8 cellular contexts compared by ENCODE assay signal in the genomic region with DNA sequence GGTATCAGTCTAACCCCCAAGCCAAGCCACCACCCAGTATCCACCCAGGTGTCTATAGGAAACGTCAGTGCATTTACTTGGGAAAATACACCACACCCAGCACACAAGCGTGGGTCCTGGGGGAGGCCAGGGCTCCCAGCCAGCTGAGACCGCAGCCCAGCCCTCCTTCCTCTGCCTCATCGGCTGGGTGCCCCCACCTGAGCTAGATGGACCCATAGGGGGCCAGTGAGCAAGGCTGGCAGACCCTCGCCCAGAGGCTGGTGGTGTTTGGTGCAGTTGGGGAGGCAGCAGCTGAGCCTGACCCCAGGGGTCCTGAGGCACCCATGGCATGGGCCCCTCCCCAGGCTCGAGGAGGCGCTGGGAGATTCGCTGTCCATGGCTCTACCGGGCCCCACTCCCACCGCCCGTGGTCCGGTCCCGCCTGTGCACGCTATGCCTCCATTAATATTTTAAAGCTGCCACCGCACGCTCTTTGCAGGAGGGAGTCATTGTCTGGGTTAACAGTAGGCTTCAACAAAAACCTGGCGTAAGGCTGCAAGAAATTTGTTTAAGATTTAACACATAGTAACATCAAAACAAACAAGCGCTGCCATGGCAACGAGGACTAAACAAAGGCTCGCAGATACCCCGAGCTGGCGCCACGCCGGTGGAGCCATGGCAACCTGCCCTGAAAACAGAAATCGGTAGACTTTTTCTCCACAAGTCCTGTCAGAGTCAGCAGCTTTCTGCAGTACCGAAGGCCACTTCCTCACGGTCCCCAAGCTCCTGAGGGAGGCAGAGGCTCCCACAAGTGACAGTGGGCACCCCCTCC. TPM values are rescaled to one million over a fixed set of nuclear protein-coding genes. Genes with fewer than 3 reads are reported as not detected.
DNase-seq lines count a peak whose midpoint lies in the region; ATAC-seq and TF ChIP-seq lines count a peak whose summit lies in the region.

No MANE protein-coding gene starts in this region.

- H3K4me3 ChIP-seq in choroid plexus epithelial cell (ENCODE audit: low read depth, low read length) (no peak overlapping the region), kidney epithelial cell (ENCODE audit: low read depth, low read length) (no peak overlapping the region)

- no peaks in the 10 kb centered on the region for H3K36me3 ChIP-seq in kidney epithelial cell (ENCODE audit: control insufficient read depth, insufficient read depth, low read length)

- peak; percentile 46 for DNase-seq in GM03348 (ENCODE audit: low spot score)
- peak; percentile 98 to 99 for DNase-seq in NCI-H2081 (lab: John Stamatoyannopoulos, UW)
- peak in 3 of 4 experiments; percentile 11 to 34 (median 30) for DNase-seq in activated CD4-positive, CD25-positive, alpha-beta regulatory T cell (lab: John Stamatoyannopoulos, UW)
- peak; percentile 92 for DNase-seq in choroid plexus epithelial cell (ENCODE audit: low read depth)
- DNase-seq in kidney epithelial cell (ENCODE audit: low read depth) = peak; percentile 70
- peak; percentile 25 to 30 for DNase-seq in stimulated activated CD4-positive, alpha-beta T cell treated with anti-CD3 and anti-CD28 coated beads, Interleukin-1b, Interleukin-23, amount 100 ng/mL, for 4 hours (ENCODE audit: low read depth in 2 of 2)
- no peak for DNase-seq in NK-92 (lab: John Stamatoyannopoulos, UW; ENCODE audit: unreplicated experiment)

- TF ChIP-seq CTCF in choroid plexus epithelial cell (conservative IDR thresholded peaks at IDR 0.05; ENCODE audit: low read depth, low read length) (no peak), kidney epithelial cell (IDR thresholded peaks at IDR 0.05; ENCODE audit: insufficient read depth, low read length, poor library complexity, severe bottlenecking) (no peak)

- no peak for ATAC-seq in GM18519 (IDR thresholded peaks at IDR 0.05; ENCODE audit: low FRiP score, unreplicated experiment)

- peaks cover 45% of the 10 kb centered on the region for H3K27me3 ChIP-seq in kidney epithelial cell (ENCODE audit: control insufficient read depth, insufficient read depth, low read length)

RNA-seq across cellular contexts. Expression of a gene that starts 20.6 kb away (rescaled TPM):
- total RNA-seq in kidney epithelial cell = 1.9 and 2.5 TPM in 2 replicates
